In genomic region chr5:132484876-132485640, GRCh38 we compare ENCODE assay signal across 12 cellular contexts. TPM values are rescaled to one million over a fixed set of nuclear protein-coding genes. Genes with fewer than 3 reads are reported as not detected.
DNase-seq lines count a peak whose midpoint lies in the region; ATAC-seq and TF ChIP-seq lines count a peak whose summit lies in the region.
"Not testable (repeated sequence)": the region's sequence is repeated elsewhere in the genome, so short reads cannot be mapped to it uniquely, and the experiment has no call there.
"Had no signal": no experiment of that assay in that cellular context is flagged by ENCODE, and none has a peak within 500 bp of the region (broad histone marks: within the 10 kb centered on the region; RNA-seq: fewer than 3 reads in every experiment).

No MANE protein-coding gene starts in this region.

- H3K36me3 ChIP-seq in left ventricle myocardium inferior (peaks cover 70% of the 10 kb centered on the region), vagina (peaks cover 6 to 41% of the 10 kb centered on the region in 2 donors)

- H3K27me3 ChIP-seq in left ventricle myocardium inferior (ENCODE audit: low read depth); vagina: not testable (repeated sequence)

- H3K9me3 Mint-ChIP-seq in IgD-negative memory B cell; activated CD4-positive, alpha-beta T cell treated with anti-CD3 and anti-CD28 coated beads, Interleukin-2, amount 10 ng/mL, durations not matched to agents 24 days and 14 days; activated T-helper 1 cell treated with anti-CD3 and anti-CD28 coated beads, Interleukin-12 subunit alpha, Interleukin-12 subunit beta, Interleukin-2, Interleukin-4 antibody, amounts not matched to agents 30 ng/mL and 10 ng/mL and 1 ng/mL, durations not matched to agents 14 hours and 24 hours and 36 hours; MCF 10A (ENCODE audit: unreplicated experiment); natural killer cell; stimulated activated memory B cell treated with anti-CD40 and anti-IgM and Interleukin-4, amounts not matched to agents 10 μg/mL and 1 μg/mL and 100 μg/mL, for 72 hours: not testable (repeated sequence)

- TF ChIP-seq POLR2A in vagina (IDR thresholded peaks at IDR 0.05): not testable (repeated sequence)

- H3K4me3 Mint-ChIP-seq in IgD-negative memory B cell (peak overlapping the region in 2 of 4 donors; percentile 79 to 80), natural killer cell (peak overlapping the region; percentile 96)
- peak overlapping the region; percentile 99 for H3K4me3 Mint-ChIP-seq in activated CD4-positive, alpha-beta T cell treated with anti-CD3 and anti-CD28 coated beads, Interleukin-2, amount 10 ng/mL, durations not matched to agents 24 days and 14 days
- H3K4me3 Mint-ChIP-seq in activated T-helper 1 cell treated with anti-CD3 and anti-CD28 coated beads, Interleukin-12 subunit alpha, Interleukin-12 subunit beta, Interleukin-2, Interleukin-4 antibody, amounts not matched to agents 30 ng/mL and 10 ng/mL and 1 ng/mL, durations not matched to agents 14 hours and 24 hours and 36 hours: peak overlapping the region; percentile 99
- not testable (repeated sequence) for H3K4me3 Mint-ChIP-seq in MCF 10A (ENCODE audit: unreplicated experiment); stimulated activated memory B cell treated with anti-CD40 and anti-IgM and Interleukin-4, amounts not matched to agents 10 μg/mL and 1 μg/mL and 100 μg/mL, for 72 hours

- not testable (repeated sequence) for ATAC-seq in natural killer cell; stimulated activated memory B cell treated with anti-CD40 and anti-IgM and Interleukin-4, amounts not matched to agents 10 μg/mL and 1 μg/mL and 100 μg/mL, for 72 hours

- not testable (repeated sequence) for H3K27me3 Mint-ChIP-seq in IgD-negative memory B cell; activated CD4-positive, alpha-beta T cell treated with anti-CD3 and anti-CD28 coated beads, Interleukin-2, amount 10 ng/mL, durations not matched to agents 24 days and 14 days; activated T-helper 1 cell treated with anti-CD3 and anti-CD28 coated beads, Interleukin-12 subunit alpha, Interleukin-12 subunit beta, Interleukin-2, Interleukin-4 antibody, amounts not matched to agents 30 ng/mL and 10 ng/mL and 1 ng/mL, durations not matched to agents 14 hours and 24 hours and 36 hours (ENCODE audit: insufficient read depth); MCF 10A (ENCODE audit: insufficient read depth, unreplicated experiment); natural killer cell (ENCODE audit: low read depth in 2 of 2); stimulated activated memory B cell treated with anti-CD40 and anti-IgM and Interleukin-4, amounts not matched to agents 10 μg/mL and 1 μg/mL and 100 μg/mL, for 72 hours

- H3K4me1 Mint-ChIP-seq in IgD-negative memory B cell (peaks cover 33 to 50% (median 42%) of the 10 kb centered on the region in 3 donors), MCF 10A (ENCODE audit: insufficient read depth, unreplicated experiment) (peaks cover 34% of the 10 kb centered on the region), natural killer cell (peaks cover 72 to 82% of the 10 kb centered on the region in 2 donors)
- peaks cover 64% of the 10 kb centered on the region for H3K4me1 Mint-ChIP-seq in activated CD4-positive, alpha-beta T cell treated with anti-CD3 and anti-CD28 coated beads, Interleukin-2, amount 10 ng/mL, durations not matched to agents 24 days and 14 days
- H3K4me1 Mint-ChIP-seq in activated T-helper 1 cell treated with anti-CD3 and anti-CD28 coated beads, Interleukin-12 subunit alpha, Interleukin-12 subunit beta, Interleukin-2, Interleukin-4 antibody, amounts not matched to agents 30 ng/mL and 10 ng/mL and 1 ng/mL, durations not matched to agents 14 hours and 24 hours and 36 hours (ENCODE audit: low read depth): peaks cover 65% of the 10 kb centered on the region
- peaks cover 64% of the 10 kb centered on the region for H3K4me1 Mint-ChIP-seq in stimulated activated memory B cell treated with anti-CD40 and anti-IgM and Interleukin-4, amounts not matched to agents 10 μg/mL and 1 μg/mL and 100 μg/mL, for 72 hours

- POLR2A ChIA-PET in MCF 10A (lab: Yijun Ruan, JAX): interaction anchor here (0.6 to 2.0 kb wide), 8 partner anchors 13 to 843 kb away, joined by 3 to 7 read pairs (median 3); no protein-coding TSS in a partner anchor

- H3K27ac Mint-ChIP-seq in IgD-negative memory B cell: peak overlapping the region; percentile 46 to 99 (median 88)
- H3K27ac Mint-ChIP-seq in activated CD4-positive, alpha-beta T cell treated with anti-CD3 and anti-CD28 coated beads, Interleukin-2, amount 10 ng/mL, durations not matched to agents 24 days and 14 days: peak overlapping the region; percentile 85
- H3K27ac Mint-ChIP-seq in activated T-helper 1 cell treated with anti-CD3 and anti-CD28 coated beads, Interleukin-12 subunit alpha, Interleukin-12 subunit beta, Interleukin-2, Interleukin-4 antibody, amounts not matched to agents 30 ng/mL and 10 ng/mL and 1 ng/mL, durations not matched to agents 14 hours and 24 hours and 36 hours: peak overlapping the region; percentile 88
- peak overlapping the region; percentile 82 for H3K27ac Mint-ChIP-seq in MCF 10A (ENCODE audit: low read depth, unreplicated experiment)
- peak overlapping the region; percentile 97 to 100 for H3K27ac Mint-ChIP-seq in natural killer cell
- H3K27ac Mint-ChIP-seq in stimulated activated memory B cell treated with anti-CD40 and anti-IgM and Interleukin-4, amounts not matched to agents 10 μg/mL and 1 μg/mL and 100 μg/mL, for 72 hours: peak overlapping the region; percentile 76

- peak overlapping the region; percentile 25 for H3K27ac ChIP-seq in left ventricle myocardium inferior (replicated peaks)
- H3K27ac ChIP-seq in vagina: peak overlapping the region; percentile 46

- H3K36me3 Mint-ChIP-seq in IgD-negative memory B cell (peaks cover 16% of the 10 kb centered on the region), MCF 10A (ENCODE audit: insufficient read depth, unreplicated experiment) (peaks cover 72% of the 10 kb centered on the region), natural killer cell (peaks cover 22% of the 10 kb centered on the region)
- H3K36me3 Mint-ChIP-seq in activated CD4-positive, alpha-beta T cell treated with anti-CD3 and anti-CD28 coated beads, Interleukin-2, amount 10 ng/mL, durations not matched to agents 24 days and 14 days (ENCODE audit: low read depth): peaks cover 81% of the 10 kb centered on the region
- H3K36me3 Mint-ChIP-seq in activated T-helper 1 cell treated with anti-CD3 and anti-CD28 coated beads, Interleukin-12 subunit alpha, Interleukin-12 subunit beta, Interleukin-2, Interleukin-4 antibody, amounts not matched to agents 30 ng/mL and 10 ng/mL and 1 ng/mL, durations not matched to agents 14 hours and 24 hours and 36 hours (ENCODE audit: low read depth): peaks cover 67% of the 10 kb centered on the region
- peaks cover 55% of the 10 kb centered on the region for H3K36me3 Mint-ChIP-seq in stimulated activated memory B cell treated with anti-CD40 and anti-IgM and Interleukin-4, amounts not matched to agents 10 μg/mL and 1 μg/mL and 100 μg/mL, for 72 hours

- not testable (repeated sequence) for DNase-seq in activated CD4-positive, alpha-beta T cell treated with anti-CD3 and anti-CD28 coated beads, Interleukin-2, amount 10 ng/mL, durations not matched to agents 24 days and 14 days; activated T-helper 1 cell treated with anti-CD3 and anti-CD28 coated beads, Interleukin-12 subunit alpha, Interleukin-12 subunit beta, Interleukin-2, Interleukin-4 antibody, amounts not matched to agents 30 ng/mL and 10 ng/mL and 1 ng/mL, durations not matched to agents 14 hours and 24 hours and 36 hours (ENCODE audit: low spot score); MCF 10A (ENCODE audit: unreplicated experiment); left ventricle myocardium inferior; vagina (ENCODE audit: extremely low spot score in 2 of 2)
- DNase-seq in natural killer cell: peak; percentile 21

- CTCF ChIA-PET in MCF 10A (lab: Yijun Ruan, JAX): interaction anchor here (0.6 to 2.9 kb wide), 8 partner anchors 15 to 235 kb away, joined by 3 to 12 read pairs (median 4); no protein-coding TSS in a partner anchor

- H3K9me3 ChIP-seq in left ventricle myocardium inferior (replicated peaks); vagina: not testable (repeated sequence)

- BruUV-seq in MCF 10A (replicated peaks; lab: Mats Ljungman, UMichigan): not testable (repeated sequence)

- TF ChIP-seq CTCF in MCF 10A (IDR thresholded peaks at IDR 0.05; ENCODE audit: unreplicated experiment); left ventricle myocardium inferior (IDR thresholded peaks at IDR 0.05; ENCODE audit: borderline replicate concordance); natural killer cell (IDR thresholded peaks at IDR 0.05); vagina (IDR thresholded peaks at IDR 0.05): not testable (repeated sequence)

- peaks cover 74% of the 10 kb centered on the region for H3K4me1 ChIP-seq in left ventricle myocardium inferior
- peaks cover 50% of the 10 kb centered on the region for H3K4me1 ChIP-seq in vagina

- H3K4me3 ChIP-seq in left ventricle myocardium inferior, vagina: not testable (repeated sequence)

- intact Hi-C loops in activated CD4-positive, alpha-beta T cell treated with anti-CD3 and anti-CD28 coated beads, Interleukin-2, amount 10 ng/mL, durations not matched to agents 24 days and 14 days (cut with micrococcal nuclease); activated T-helper 1 cell treated with anti-CD3 and anti-CD28 coated beads, Interleukin-12 subunit alpha, Interleukin-12 subunit beta, Interleukin-2, Interleukin-4 antibody, amounts not matched to agents 30 ng/mL and 10 ng/mL and 1 ng/mL, durations not matched to agents 14 hours and 24 hours and 36 hours (cut with micrococcal nuclease); MCF 10A (cut with micrococcal nuclease); left ventricle myocardium inferior (cut with micrococcal nuclease); natural killer cell (cut with micrococcal nuclease): not testable (repeated sequence)
- intact Hi-C loops in vagina (cut with DNase I): loop anchor here (5.0 kb wide), 1 partner anchor 68 kb away; no protein-coding TSS in a partner anchor

RNA-seq across cellular contexts. Expression of gene IRF1, which starts 5.5 kb away (rescaled TPM):
- polyA plus RNA-seq in IgD-negative memory B cell: 207 TPM
- 167 and 181 TPM in 2 replicates for total RNA-seq in activated CD4-positive, alpha-beta T cell treated with anti-CD3 and anti-CD28 coated beads, Interleukin-2, amount 10 ng/mL, durations not matched to agents 24 days and 14 days
- total RNA-seq in activated T-helper 1 cell treated with anti-CD3 and anti-CD28 coated beads, Interleukin-12 subunit alpha, Interleukin-12 subunit beta, Interleukin-2, Interleukin-4 antibody, amounts not matched to agents 30 ng/mL and 10 ng/mL and 1 ng/mL, durations not matched to agents 14 hours and 24 hours and 36 hours: 190 and 198 TPM in 2 replicates
- total RNA-seq in MCF 10A (2022) (18.7 and 23.0 TPM in 2 replicates), left ventricle myocardium inferior (10.9 TPM), natural killer cell (1,000 to 10,000 TPM; 1,190 to 1,513 (median 1,282) TPM), vagina (49.8 TPM)

RNA-seq across cellular contexts. Expression of gene IL5, which starts 58.3 kb away (rescaled TPM):
- polyA plus RNA-seq in IgD-negative memory B cell: not detected
- total RNA-seq in activated CD4-positive, alpha-beta T cell treated with anti-CD3 and anti-CD28 coated beads, Interleukin-2, amount 10 ng/mL, durations not matched to agents 24 days and 14 days: 7.0 and 7.1 TPM in 2 replicates
- 1.5 and 2.2 TPM in 2 replicates for total RNA-seq in activated T-helper 1 cell treated with anti-CD3 and anti-CD28 coated beads, Interleukin-12 subunit alpha, Interleukin-12 subunit beta, Interleukin-2, Interleukin-4 antibody, amounts not matched to agents 30 ng/mL and 10 ng/mL and 1 ng/mL, durations not matched to agents 14 hours and 24 hours and 36 hours
- total RNA-seq in MCF 10A (2022) (not detected in 2 replicates), left ventricle myocardium inferior (not detected), natural killer cell (not detected), vagina (not detected)
- total RNA-seq: breast epithelium, hepatocyte, HT-29, progenitor cell of endocrine pancreas had no signal
- polyA plus RNA-seq: hepatocyte had no signal
